ENCODE assay signal across 10 cellular contexts in the genomic region with DNA sequence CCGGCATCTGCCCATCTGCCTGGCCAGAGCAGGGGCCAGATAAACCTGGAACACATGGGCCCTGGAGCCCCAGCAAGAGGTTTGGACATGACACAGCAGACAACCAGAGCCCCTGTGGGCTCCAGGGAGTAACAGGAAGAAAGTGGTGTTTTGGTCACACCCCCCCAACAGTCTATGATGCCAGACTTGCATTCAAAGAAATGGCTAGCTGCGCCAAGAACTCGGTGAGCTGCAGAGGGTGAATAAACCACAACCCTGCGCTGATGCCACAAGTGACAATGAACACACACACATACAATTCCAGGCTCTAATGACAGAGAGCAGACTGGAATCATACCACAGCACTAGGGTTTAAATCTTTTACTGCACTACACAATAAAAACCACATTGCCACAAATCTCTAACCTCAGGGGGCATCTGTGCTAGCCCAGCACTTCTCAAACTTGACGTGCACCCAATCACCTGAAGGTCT. TPM values are rescaled to one million over a fixed set of nuclear protein-coding genes. Genes with fewer than 3 reads are reported as not detected.
DNase-seq lines count a peak whose midpoint lies in the region; ATAC-seq, FAIRE-seq and TF ChIP-seq lines count a peak whose summit lies in the region.
"Had no signal": no experiment of that assay in that cellular context is flagged by ENCODE, and none has a peak within 500 bp of the region (broad histone marks: within the 10 kb centered on the region; RNA-seq: fewer than 3 reads in every experiment).

No MANE protein-coding gene starts in this region.

- H3K79me2 ChIP-seq in astrocyte (ENCODE audit: insufficient read depth, low read length) (peaks cover 14% of the 10 kb centered on the region), HepG2 (ENCODE audit: insufficient read depth, low read length) (no peaks in the 10 kb centered on the region), neural progenitor cell (ENCODE audit: low read depth) (peaks cover 94% of the 10 kb centered on the region)

- H3K27ac ChIP-seq in astrocyte (ENCODE audit: low read depth, low read length) (no peak overlapping the region), HepG2 (ENCODE audit: extremely low read length, insufficient read depth, low read length) (no peak overlapping the region), neural progenitor cell (no peak overlapping the region)

- H3K9me3 ChIP-seq in astrocyte (ENCODE audit: insufficient read depth, low read depth, low read length): no peaks in the 10 kb centered on the region
- H3K9me3 ChIP-seq in HepG2 (ENCODE audit: low read length): no peaks in the 10 kb centered on the region
- H3K9me3 ChIP-seq in neural progenitor cell (ENCODE audit: low read depth): no peaks in the 10 kb centered on the region

- peaks cover 31% of the 10 kb centered on the region for H4K20me1 ChIP-seq in astrocyte (ENCODE audit: insufficient read depth, low read length)
- no peaks in the 10 kb centered on the region for H4K20me1 ChIP-seq in HepG2 (ENCODE audit: insufficient read depth, low read length)
- H4K20me1 ChIP-seq in neural progenitor cell (ENCODE audit: low read depth): peaks cover 60% of the 10 kb centered on the region

- TF ChIP-seq EP300 in HepG2 (IDR thresholded peaks at IDR 0.05; ENCODE audit: low read depth in 2 of 2, low read length in 2 of 2) (no peak), HepG2 (CRISPR knock-in tag; IDR thresholded peaks at IDR 0.05; ENCODE audit: borderline replicate concordance) (no peak)

- TF ChIP-seq POLR2A in HepG2 (IDR thresholded peaks at IDR 0.05; ENCODE audit: insufficient read depth in 1 of 2, low read depth in 2 of 2, low read length in 2 of 2): no peak

- H3K36me3 ChIP-seq in astrocyte (ENCODE audit: insufficient read depth, low read length) (no peaks in the 10 kb centered on the region), HepG2 (replicated peaks in 1 of 2; ENCODE audit: control insufficient read depth in 1 of 2, insufficient read depth in 2 of 2, low read length in 2 of 2) (no peaks in the 10 kb centered on the region), neural progenitor cell (no peaks in the 10 kb centered on the region)

- peak; percentile 86 for ATAC-seq in activated CD4-positive, alpha-beta T cell treated with anti-CD3 and anti-CD28 coated beads for 36 hours
- ATAC-seq in GM19397 (IDR thresholded peaks at IDR 0.05; ENCODE audit: unreplicated experiment) (no peak), HepG2 (no peak), GM21717 (IDR thresholded peaks at IDR 0.05; ENCODE audit: unreplicated experiment) (no peak)

- BruUV-seq in HepG2 (replicated peaks; lab: Mats Ljungman, UMichigan): no TSS peak

- H3K27ac Mint-ChIP-seq in activated CD4-positive, alpha-beta T cell treated with anti-CD3 and anti-CD28 coated beads for 36 hours: peak overlapping the region; percentile 34
- H3K27ac Mint-ChIP-seq in astrocyte (ENCODE audit: unreplicated experiment) (no peak overlapping the region), neural progenitor cell (no peak overlapping the region)

- in situ Hi-C loops in HepG2 (cut with HindIII; ENCODE audit: extremely low pct_ligation_motif_present, low pct_unique_long_range_greater_than_20kb): no loop called here

- no peaks in the 10 kb centered on the region for H3K9me3 Mint-ChIP-seq in activated CD4-positive, alpha-beta T cell treated with anti-CD3 and anti-CD28 coated beads for 36 hours (ENCODE audit: low read depth)
- no peaks in the 10 kb centered on the region for H3K9me3 Mint-ChIP-seq in astrocyte (ENCODE audit: unreplicated experiment)
- peaks cover 3% of the 10 kb centered on the region for H3K9me3 Mint-ChIP-seq in neural progenitor cell

- H3K4me2 ChIP-seq in astrocyte (ENCODE audit: low read length) (no peak overlapping the region), HepG2 (ENCODE audit: low read depth, low read length) (no peak overlapping the region), neural progenitor cell (no peak overlapping the region)

- H3K4me3 ChIP-seq in Jurkat, Clone E6-1 (ENCODE audit: low read length): no peak overlapping the region
- H3K4me3 ChIP-seq in astrocyte (ENCODE audit: insufficient read depth, low read depth, low read length) (no peak overlapping the region), HepG2 (replicated peaks in 1 of 3; ENCODE audit: insufficient read depth in 1 of 3, low read depth in 2 of 3, low read length in 3 of 3) (no peak overlapping the region), neural progenitor cell (no peak overlapping the region)

- H3K27me3 ChIP-seq in astrocyte (ENCODE audit: insufficient read depth, low read length) (no peaks in the 10 kb centered on the region), HepG2 (ENCODE audit: control insufficient read depth in 1 of 2, insufficient read depth in 2 of 2, low read length in 2 of 2) (peaks cover 1 to 6% of the 10 kb centered on the region in 2 experiments; a peak in 4 of 5 replicates), neural progenitor cell (no peaks in the 10 kb centered on the region)

- WGBS in HepG2 (ENCODE audit: low lambda C conversion rate): 45% methylated on average over 5 of the region's 5 CpGs

- TF ChIP-seq RAD21 in HepG2 (CRISPR knock-in tag; IDR thresholded peaks at IDR 0.05): no peak

- peaks cover 6% of the 10 kb centered on the region for H3K36me3 Mint-ChIP-seq in activated CD4-positive, alpha-beta T cell treated with anti-CD3 and anti-CD28 coated beads for 36 hours (ENCODE audit: low read depth)
- H3K36me3 Mint-ChIP-seq in astrocyte (ENCODE audit: low read depth, unreplicated experiment) (peaks cover 3% of the 10 kb centered on the region), neural progenitor cell (peaks cover 2% of the 10 kb centered on the region)

- no peak for TF ChIP-seq CTCF in astrocyte (IDR thresholded peaks at IDR 0.05; ENCODE audit: insufficient read depth, low read depth, low read length)
- TF ChIP-seq CTCF in HepG2 (CRISPR knock-in tag; IDR thresholded peaks at IDR 0.05): no peak
- TF ChIP-seq CTCF in neural progenitor cell (IDR thresholded peaks at IDR 0.05): no peak

- no peak for FAIRE-seq in astrocyte (lab: Jason Lieb, UNC)
- no peak for FAIRE-seq in HepG2 (lab: Jason Lieb, UNC)
- FAIRE-seq: G401.6 had no signal

- no peaks in the 10 kb centered on the region for H3K27me3 Mint-ChIP-seq in activated CD4-positive, alpha-beta T cell treated with anti-CD3 and anti-CD28 coated beads for 36 hours
- H3K27me3 Mint-ChIP-seq in astrocyte (ENCODE audit: low read depth, unreplicated experiment): peaks cover 2% of the 10 kb centered on the region
- H3K27me3 Mint-ChIP-seq in neural progenitor cell (ENCODE audit: insufficient read depth, low read depth): peaks cover 2% of the 10 kb centered on the region

- peak; percentile 65 for DNase-seq in Jurkat, Clone E6-1 (ENCODE audit: low read depth, low spot score)
- peak; percentile 71 for DNase-seq in activated CD4-positive, alpha-beta T cell treated with anti-CD3 and anti-CD28 coated beads for 36 hours
- DNase-seq in astrocyte (ENCODE audit: low read depth) (peak; percentile 75), HepG2 (ENCODE audit: low spot score) (no peak), neural progenitor cell (ENCODE audit: low spot score) (no peak)
- peak; percentile 27 to 50 for DNase-seq in stimulated activated CD8-positive, alpha-beta memory T cell treated with anti-CD3 and anti-CD28 coated beads, Interleukin-15, amount 100 ng/mL, for 4 hours (ENCODE audit: low read depth in 2 of 2)
- DNase-seq: OCI-M1 had no signal

- H3K4me3 Mint-ChIP-seq in activated CD4-positive, alpha-beta T cell treated with anti-CD3 and anti-CD28 coated beads for 36 hours: no peak overlapping the region
- H3K4me3 Mint-ChIP-seq in astrocyte (ENCODE audit: unreplicated experiment) (no peak overlapping the region), neural progenitor cell (no peak overlapping the region)

- POLR2A ChIA-PET in activated CD4-positive, alpha-beta T cell treated with anti-CD3 and anti-CD28 coated beads for 36 hours (lab: Charles Lee): no interaction called here
- POLR2A ChIA-PET in HepG2 (lab: Yijun Ruan, JAX): no interaction called here

- H3K4me1 ChIP-seq in astrocyte (ENCODE audit: insufficient read depth, low read length) (no peaks in the 10 kb centered on the region), HepG2 (ENCODE audit: insufficient read depth, low read length) (no peaks in the 10 kb centered on the region), neural progenitor cell (peaks cover 23% of the 10 kb centered on the region)

- peaks cover 68% of the 10 kb centered on the region for H3K4me1 Mint-ChIP-seq in activated CD4-positive, alpha-beta T cell treated with anti-CD3 and anti-CD28 coated beads for 36 hours
- H3K4me1 Mint-ChIP-seq in astrocyte (ENCODE audit: low read depth, unreplicated experiment) (peaks cover 12% of the 10 kb centered on the region), neural progenitor cell (peaks cover 22% of the 10 kb centered on the region)

- peaks cover 24% of the 10 kb centered on the region for H3F3A ChIP-seq in neural progenitor cell (ENCODE audit: low read depth)

- CTCF ChIA-PET in activated CD4-positive, alpha-beta T cell treated with anti-CD3 and anti-CD28 coated beads for 36 hours (lab: Charles Lee): interaction anchor here (1.2 to 1.5 kb wide), 2 partner anchors 14 to 130 kb away, joined by 3 read pairs; no protein-coding TSS in a partner anchor
- CTCF ChIA-PET in HepG2 (lab: Yijun Ruan, JAX; ENCODE audit: low intra/inter-chr PET ratio, low total read pairs): no interaction called here

- H3K9ac ChIP-seq in astrocyte (ENCODE audit: low read length) (no peak overlapping the region), HepG2 (ENCODE audit: insufficient read depth, low read depth, low read length) (no peak overlapping the region), neural progenitor cell (no peak overlapping the region)

- H2AFZ ChIP-seq in astrocyte (ENCODE audit: low read depth, low read length) (no peak overlapping the region), HepG2 (ENCODE audit: low read length) (no peak overlapping the region), neural progenitor cell (replicated peaks) (no peak overlapping the region)

- intact Hi-C loops in activated CD4-positive, alpha-beta T cell treated with anti-CD3 and anti-CD28 coated beads for 36 hours (cut with DNase I, micrococcal nuclease): no loop called here
- intact Hi-C loops in HepG2 (cut with micrococcal nuclease; ENCODE audit: unreplicated experiment): no loop called here

RNA-seq across cellular contexts. Expression of a gene that starts 34.0 kb away (rescaled TPM):
- polyA plus RNA-seq in Jurkat, Clone E6-1 (2012; ENCODE audit: insufficient read depth, insufficient read length): 4.8 TPM
- total RNA-seq in activated CD4-positive, alpha-beta T cell treated with anti-CD3 and anti-CD28 coated beads for 36 hours: 10 to 100 TPM; 12.2 to 14.5 TPM
- 7.7 and 8.6 TPM in 2 replicates for total RNA-seq in astrocyte
- 0.02 TPM in 1 of 2 replicates, not detected in the other for total RNA-seq in HepG2 (2016; rRNA removed; fragmentation: Illumina TruSeq; extraction: Trizol)
- total RNA-seq in HepG2 (2016; cell fraction: cytosol; rRNA removed; fragmentation: Illumina TruSeq; extraction: Trizol; ENCODE audit: low read depth): 0.09 TPM in 1 of 2 replicates, not detected in the other
- not detected in 2 replicates for total RNA-seq in HepG2 (2016; cell fraction: insoluble cytoplasmic fraction; rRNA removed; fragmentation: Illumina TruSeq; extraction: Trizol)
- total RNA-seq in HepG2 (2016; cell fraction: membrane; rRNA removed; fragmentation: Illumina TruSeq; extraction: Trizol): 0.03 TPM in 1 of 2 replicates, not detected in the other
- 0.09 TPM in 1 of 2 replicates, not detected in the other for total RNA-seq in HepG2 (2016; cell fraction: nucleus; rRNA removed; fragmentation: Illumina TruSeq; extraction: Trizol)
- 0.03 TPM in 1 of 2 replicates, not detected in the other for polyA plus RNA-seq in HepG2 (2011; rRNA removed)
- 0.01 TPM in 1 of 2 replicates, not detected in the other for polyA plus RNA-seq in HepG2 (2011; cell fraction: cytosol; rRNA removed)
- 0.06 and 0.07 TPM in 2 replicates for polyA plus RNA-seq in HepG2 (2011; cell fraction: nucleus; rRNA removed)
- 0.05 and 0.07 TPM in 2 replicates for polyA plus RNA-seq in HepG2 (2012)
- polyA plus RNA-seq in HepG2 (2016; cell fraction: cytosol; fragmentation: Illumina TruSeq; extraction: Trizol; ENCODE audit: low read depth): not detected in 2 replicates
- polyA plus RNA-seq in HepG2 (2016; cell fraction: insoluble cytoplasmic fraction; fragmentation: Illumina TruSeq; extraction: Trizol; ENCODE audit: low read depth): 0.08 TPM in 1 of 2 replicates, not detected in the other
- not detected in 2 replicates for polyA plus RNA-seq in HepG2 (2016; cell fraction: membrane; fragmentation: Illumina TruSeq; extraction: Trizol; ENCODE audit: low read depth)
- 0.08 TPM in 1 of 2 replicates, not detected in the other for polyA plus RNA-seq in HepG2 (2016; cell fraction: nucleus; fragmentation: Illumina TruSeq; extraction: Trizol; ENCODE audit: insufficient read depth, low read depth)
- polyA minus RNA-seq in HepG2 (2011; rRNA and poly(A)+ RNA removed; ENCODE audit: low replicate concordance): 0.16 and 3.9 TPM in 2 replicates
- not detected in 2 replicates for polyA minus RNA-seq in HepG2 (2011; cell fraction: cytosol; rRNA and poly(A)+ RNA removed)
- polyA minus RNA-seq in HepG2 (2011; cell fraction: nucleus; rRNA and poly(A)+ RNA removed): 0.12 and 0.13 TPM in 2 replicates
- 8.3 and 12.3 TPM in 2 replicates for total RNA-seq in neural progenitor cell (ENCODE audit: low replicate concordance)

Comparison
In these comparisons a context has a peak if more than half of its experiments do, and no peak if none do; other contexts are left out.
1. DNase-seq: peak in Jurkat, Clone E6-1 (single experiment), activated CD4-positive, alpha-beta T cell treated with anti-CD3 and anti-CD28 coated beads for 36 hours (single experiment), astrocyte (single experiment) and stimulated activated CD8-positive, alpha-beta memory T cell treated with anti-CD3 and anti-CD28 coated beads, Interleukin-15, amount 100 ng/mL, for 4 hours (2 of 2); none in HepG2 (single experiment) and neural progenitor cell (single experiment).